ENCODE assay signal across 9 cellular contexts in genomic region chr16:2090819-2091721, GRCh38. TPM values are rescaled to one million over a fixed set of nuclear protein-coding genes. Genes with fewer than 3 reads are reported as not detected.
DNase-seq lines count a peak whose midpoint lies in the region; ATAC-seq and TF ChIP-seq lines count a peak whose summit lies in the region.
"Had no signal": no experiment of that assay in that cellular context is flagged by ENCODE, and none has a peak within 500 bp of the region (broad histone marks: within the 10 kb centered on the region; RNA-seq: fewer than 3 reads in every experiment).

No MANE protein-coding gene starts in this region.

- no peaks in the 10 kb centered on the region for H3K4me1 Mint-ChIP-seq in activated naive CD8-positive, alpha-beta T cell treated with anti-CD3 and anti-CD28 coated beads for 36 hours
- no peaks in the 10 kb centered on the region for H3K4me1 Mint-ChIP-seq in activated naive CD8-positive, alpha-beta T cell treated with anti-CD3 and anti-CD28 coated beads, Interleukin-2, amount 50 U/mL, for 24 hours
- H3K4me1 Mint-ChIP-seq: central memory CD8-positive, alpha-beta T cell had no signal

- no peak overlapping the region for H3K4me3 Mint-ChIP-seq in activated naive CD8-positive, alpha-beta T cell treated with anti-CD3 and anti-CD28 coated beads for 36 hours
- H3K4me3 Mint-ChIP-seq in activated naive CD8-positive, alpha-beta T cell treated with anti-CD3 and anti-CD28 coated beads, Interleukin-2, amount 50 U/mL, for 24 hours: no peak overlapping the region
- H3K4me3 Mint-ChIP-seq: central memory CD8-positive, alpha-beta T cell had no signal

- peak in 1 of 2 donors; percentile 49 for TF ChIP-seq RAD21 in liver (IDR thresholded peaks at IDR 0.05)

- TF ChIP-seq CTCF in liver (IDR thresholded peaks at IDR 0.05; ENCODE audit: low read depth, low read length, missing input control): peak; percentile 22
- no peak for TF ChIP-seq CTCF in upper lobe of right lung (IDR thresholded peaks at IDR 0.05)

- H3K4me3 ChIP-seq in ectodermal cell (ENCODE audit: insufficient read depth, low read depth, low read length) (peak overlapping the region; percentile 32), liver (ENCODE audit: low read depth in 1 of 3, low read length in 3 of 3) (no peak overlapping the region), upper lobe of right lung (no peak overlapping the region)

- H3K27ac ChIP-seq in ectodermal cell (ENCODE audit: insufficient read depth, low read depth, low read length, poor library complexity, severe bottlenecking) (no peak overlapping the region), liver (ENCODE audit: low read depth in 1 of 2, low read length in 2 of 2) (peak overlapping the region; percentile 20 to 32), upper lobe of right lung (no peak overlapping the region)

- H3K27me3 Mint-ChIP-seq in activated naive CD8-positive, alpha-beta T cell treated with anti-CD3 and anti-CD28 coated beads for 36 hours: no peaks in the 10 kb centered on the region
- no peaks in the 10 kb centered on the region for H3K27me3 Mint-ChIP-seq in activated naive CD8-positive, alpha-beta T cell treated with anti-CD3 and anti-CD28 coated beads, Interleukin-2, amount 50 U/mL, for 24 hours
- H3K27me3 Mint-ChIP-seq: central memory CD8-positive, alpha-beta T cell had no signal

- no peak overlapping the region for H3K9ac ChIP-seq in liver (ENCODE audit: low read depth in 1 of 2, low read length in 2 of 2)

- intact Hi-C loops in upper lobe of right lung (cut with DNase I): no loop called here

- H3K36me3 ChIP-seq in ectodermal cell (ENCODE audit: control insufficient read depth, insufficient read depth, low read length) (peaks cover 12% of the 10 kb centered on the region), liver (ENCODE audit: control insufficient read depth in 4 of 4, insufficient read depth in 3 of 4, low read depth in 1 of 4, low read length in 3 of 4) (peaks cover 4 to 37% (median 19%) of the 10 kb centered on the region in 4 donors), upper lobe of right lung (peaks cover 86% of the 10 kb centered on the region)

- H3K9me3 ChIP-seq in ectodermal cell (ENCODE audit: control insufficient read depth, low read length) (no peaks in the 10 kb centered on the region), liver (ENCODE audit: control insufficient read depth in 4 of 4, low read length in 3 of 4) (no peaks in the 10 kb centered on the region), upper lobe of right lung (no peaks in the 10 kb centered on the region)

- H3K27me3 ChIP-seq in ectodermal cell (ENCODE audit: control insufficient read depth, insufficient read depth, low read length, poor library complexity, severe bottlenecking): no peaks in the 10 kb centered on the region
- H3K27me3 ChIP-seq in liver (ENCODE audit: control insufficient read depth in 4 of 4, insufficient read depth in 4 of 4, low read length in 3 of 4): no peaks in the 10 kb centered on the region
- no peaks in the 10 kb centered on the region for H3K27me3 ChIP-seq in upper lobe of right lung

- peak; percentile 23 for DNase-seq in activated naive CD8-positive, alpha-beta T cell treated with anti-CD3 and anti-CD28 coated beads for 36 hours
- no peak for DNase-seq in activated naive CD8-positive, alpha-beta T cell treated with anti-CD3 and anti-CD28 coated beads, Interleukin-2, amount 50 U/mL, for 24 hours
- DNase-seq in upper lobe of right lung (peak; percentile 92), Ammon's horn (ENCODE audit: low spot score) (no peak), OCI-M2 (lab: John Stamatoyannopoulos, UW; ENCODE audit: unreplicated experiment) (no peak)

- ATAC-seq in activated naive CD8-positive, alpha-beta T cell treated with anti-CD3 and anti-CD28 coated beads, Interleukin-2, amount 50 U/mL, for 24 hours: no peak
- ATAC-seq in upper lobe of right lung: peak; percentile 90
- no peak for ATAC-seq in HG03354 (IDR thresholded peaks at IDR 0.05; ENCODE audit: poor library complexity, severe bottlenecking, unreplicated experiment)

- H3K27ac Mint-ChIP-seq in activated naive CD8-positive, alpha-beta T cell treated with anti-CD3 and anti-CD28 coated beads for 36 hours: no peak overlapping the region
- H3K27ac Mint-ChIP-seq in activated naive CD8-positive, alpha-beta T cell treated with anti-CD3 and anti-CD28 coated beads, Interleukin-2, amount 50 U/mL, for 24 hours: no peak overlapping the region

- peaks cover 6% of the 10 kb centered on the region for H3K36me3 Mint-ChIP-seq in activated naive CD8-positive, alpha-beta T cell treated with anti-CD3 and anti-CD28 coated beads for 36 hours
- peaks cover 4% of the 10 kb centered on the region for H3K36me3 Mint-ChIP-seq in activated naive CD8-positive, alpha-beta T cell treated with anti-CD3 and anti-CD28 coated beads, Interleukin-2, amount 50 U/mL, for 24 hours (ENCODE audit: low read depth)

- H3K4me1 ChIP-seq in ectodermal cell (ENCODE audit: control insufficient read depth, insufficient read depth, low read length) (peaks cover 10% of the 10 kb centered on the region), liver (ENCODE audit: control insufficient read depth in 4 of 4, insufficient read depth in 4 of 4, low read length in 3 of 4) (peaks cover 16 to 59% (median 39%) of the 10 kb centered on the region in 4 donors), upper lobe of right lung (no peaks in the 10 kb centered on the region)

- WGBS in ectodermal cell, 2 experiments: 4% methylated on average over 113 of the region's 113 CpGs
- WGBS in liver: 50% methylated on average over 113 of the region's 113 CpGs

- no peaks in the 10 kb centered on the region for H3K9me3 Mint-ChIP-seq in activated naive CD8-positive, alpha-beta T cell treated with anti-CD3 and anti-CD28 coated beads for 36 hours
- H3K9me3 Mint-ChIP-seq in activated naive CD8-positive, alpha-beta T cell treated with anti-CD3 and anti-CD28 coated beads, Interleukin-2, amount 50 U/mL, for 24 hours: no peaks in the 10 kb centered on the region
- H3K9me3 Mint-ChIP-seq: central memory CD8-positive, alpha-beta T cell had no signal

TF ChIP-seq in liver, 16 proteins besides CTCF, POLR2A, EP300 and RAD21:
- no peak for TF ChIP-seq RXRA (IDR thresholded peaks at IDR 0.05)

RNA-seq across cellular contexts. Expression of gene TSC2, which starts 43.3 kb away (rescaled TPM):
- 10 to 100 TPM; 52.3 to 57.5 TPM for total RNA-seq in activated naive CD8-positive, alpha-beta T cell treated with anti-CD3 and anti-CD28 coated beads for 36 hours
- 91.4 TPM for polyA plus RNA-seq in ectodermal cell (2013, experiment 1 of 4)
- 99.9 TPM for polyA plus RNA-seq in ectodermal cell (2013, experiment 2 of 4)
- 70.5 TPM for polyA plus RNA-seq in ectodermal cell (2013, experiment 3 of 4)
- polyA plus RNA-seq in ectodermal cell (2013, experiment 4 of 4): 86.4 TPM
- 10 to 100 TPM; 28.3 to 51.2 TPM for total RNA-seq in liver
- polyA plus RNA-seq in liver: 10 to 100 TPM; 23.3 to 29.1 TPM
- total RNA-seq in upper lobe of right lung: 119 TPM

RNA-seq across cellular contexts. Expression of gene NTHL1, which starts 43.4 kb away (rescaled TPM):
- 10 to 100 TPM; 30.6 to 32.0 TPM for total RNA-seq in activated naive CD8-positive, alpha-beta T cell treated with anti-CD3 and anti-CD28 coated beads for 36 hours
- 42.3 TPM for polyA plus RNA-seq in ectodermal cell (2013, experiment 1 of 4)
- polyA plus RNA-seq in ectodermal cell (2013, experiment 2 of 4): 37.8 TPM
- 37.6 TPM for polyA plus RNA-seq in ectodermal cell (2013, experiment 3 of 4)
- polyA plus RNA-seq in ectodermal cell (2013, experiment 4 of 4): 41.5 TPM
- total RNA-seq in liver (10 to 100 TPM; 10.4 to 12.7 TPM), upper lobe of right lung (26.4 TPM)
- polyA plus RNA-seq in liver: 100 to 1,000 TPM in 1 of 2 donors, 10 to 100 TPM in 1; 25.4 to 166 TPM

RNA-seq across cellular contexts. Expression of gene PKD1, which starts 44.6 kb away (rescaled TPM):
- 10 to 100 TPM; 52.6 to 54.5 TPM for total RNA-seq in activated naive CD8-positive, alpha-beta T cell treated with anti-CD3 and anti-CD28 coated beads for 36 hours
- 65.6 TPM for polyA plus RNA-seq in ectodermal cell (2013, experiment 1 of 4)
- 61.0 TPM for polyA plus RNA-seq in ectodermal cell (2013, experiment 2 of 4)
- polyA plus RNA-seq in ectodermal cell (2013, experiment 3 of 4): 46.6 TPM
- polyA plus RNA-seq in ectodermal cell (2013, experiment 4 of 4): 64.9 TPM
- 10 to 100 TPM; 30.6 to 58.4 TPM for total RNA-seq in liver
- 10 to 100 TPM in 1 of 2 donors, 1 to 10 TPM in 1; 8.0 to 20.6 TPM for polyA plus RNA-seq in liver
- total RNA-seq in upper lobe of right lung: 84.8 TPM

RNA-seq across cellular contexts. Expression of gene RAB26, which starts 57.4 kb away (rescaled TPM):
- total RNA-seq in activated naive CD8-positive, alpha-beta T cell treated with anti-CD3 and anti-CD28 coated beads for 36 hours: under 1 TPM; 0.26 to 0.35 TPM
- polyA plus RNA-seq in ectodermal cell (2013, experiment 1 of 4): 2.9 TPM
- polyA plus RNA-seq in ectodermal cell (2013, experiment 2 of 4): 3.4 TPM
- polyA plus RNA-seq in ectodermal cell (2013, experiment 3 of 4): 3.6 TPM
- 4.9 TPM for polyA plus RNA-seq in ectodermal cell (2013, experiment 4 of 4)
- total RNA-seq in liver (1 to 10 TPM; 1.9 to 3.9 TPM), upper lobe of right lung (0.67 TPM)
- 1 to 10 TPM; 2.6 to 3.4 TPM for polyA plus RNA-seq in liver

Comparison
In these comparisons a context has a peak if more than half of its experiments do, and no peak if none do; other contexts are left out.
1. DNase-seq: peak in activated naive CD8-positive, alpha-beta T cell treated with anti-CD3 and anti-CD28 coated beads for 36 hours (single experiment) and upper lobe of right lung (single experiment); none in activated naive CD8-positive, alpha-beta T cell treated with anti-CD3 and anti-CD28 coated beads, Interleukin-2, amount 50 U/mL, for 24 hours (single experiment), Ammon's horn (single experiment) and OCI-M2 (single experiment).
2. H3K27ac ChIP-seq: peak in liver (2 of 2); none in ectodermal cell (single experiment) and upper lobe of right lung (single experiment).